In the genomic region with DNA sequence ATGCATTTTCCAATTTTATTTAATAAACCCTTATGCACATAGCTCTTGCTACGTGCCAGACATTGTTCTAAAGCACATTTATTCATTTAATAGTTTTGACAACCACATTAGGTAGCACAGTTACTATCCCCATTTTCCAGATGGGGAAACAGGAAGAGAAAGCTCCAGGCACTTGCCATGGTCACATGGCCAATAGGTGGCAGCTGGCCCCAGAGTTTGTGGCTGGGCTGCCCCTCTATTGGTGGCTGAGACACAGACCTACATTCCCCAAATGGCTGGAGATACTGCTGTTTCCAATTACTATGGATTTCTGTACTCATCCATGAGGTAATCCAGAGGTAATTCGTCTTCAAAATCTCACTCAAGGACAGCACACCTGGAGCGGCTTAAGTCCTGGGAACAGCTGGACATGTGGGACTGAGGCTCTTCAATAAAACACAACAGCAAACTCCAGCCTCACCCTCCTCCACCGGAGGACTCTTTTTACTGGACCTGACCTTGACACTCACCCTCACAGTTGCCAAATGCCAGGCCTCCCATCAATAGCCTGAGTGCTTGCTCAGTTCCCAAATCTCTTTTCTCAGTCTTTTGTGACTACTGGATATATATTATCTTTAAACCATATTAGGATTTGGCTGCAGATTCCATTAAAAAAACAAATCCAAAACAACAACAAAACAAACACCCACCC, we compare ENCODE assay signal across 17 cellular contexts.
DNase-seq lines count a peak whose midpoint lies in the region; FAIRE-seq and TF ChIP-seq lines count a peak whose summit lies in the region.
"Had no signal": no experiment of that assay in that cellular context is flagged by ENCODE, and none has a peak within 500 bp of the region (broad histone marks: within the 10 kb centered on the region; RNA-seq: fewer than 3 reads in every experiment).

No MANE protein-coding gene starts in this region.

- H3K36me3 Mint-ChIP-seq in activated naive CD4-positive, alpha-beta T cell treated with anti-CD3 and anti-CD28 coated beads, Interleukin-2, amount 50 U/mL, for 24 hours: peaks cover 30% of the 10 kb centered on the region
- peaks cover 6 to 43% (median 26%) of the 10 kb centered on the region in 3 experiments for H3K36me3 Mint-ChIP-seq in H9 (ENCODE audit: insufficient read depth in 1 of 3, low read depth in 3 of 3)
- peaks cover 81% of the 10 kb centered on the region for H3K36me3 Mint-ChIP-seq in nephron (ENCODE audit: low read depth)

- H2AK5ac ChIP-seq in H9 (ENCODE audit: insufficient read length, low read length) (no peak overlapping the region), H1 (ENCODE audit: low read depth, low read length) (no peak overlapping the region)

- no peaks in the 10 kb centered on the region; the same call in 1 of the 2 replicates for H3K4me1 ChIP-seq in H9 (ENCODE audit: insufficient read depth, low read length)
- peaks cover 0 to 5% (median 2%) of the 10 kb centered on the region in 4 experiments; a peak in 2 of 7 replicates for H3K4me1 ChIP-seq in H1 (replicated peaks in 1 of 4; ENCODE audit: control insufficient read depth in 3 of 4, insufficient read depth in 4 of 4, low read length in 3 of 4)
- H3K4me1 ChIP-seq in colonic mucosa: no peaks in the 10 kb centered on the region
- H3K4me1 ChIP-seq: body of pancreas, stomach had no signal

- TF ChIP-seq POLR2A in H1 (IDR thresholded peaks at IDR 0.05; ENCODE audit: control extremely low read depth in 1 of 2, low read depth in 2 of 2, low read length in 2 of 2): no peak

- H2BK15ac ChIP-seq in H9 (ENCODE audit: low read depth, low read length) (no peak overlapping the region), H1 (ENCODE audit: low read length) (no peak overlapping the region)

- H4K20me1 ChIP-seq in H9 (ENCODE audit: control insufficient read depth, insufficient read depth, insufficient read length) (no peaks in the 10 kb centered on the region), H1 (replicated peaks in 1 of 2; ENCODE audit: control insufficient read depth in 1 of 2, insufficient read depth in 2 of 2, low read length in 2 of 2) (no peaks in the 10 kb centered on the region)

- H4K8ac ChIP-seq in H9 (replicated peaks; ENCODE audit: insufficient read length, low read depth, low read length): no peak overlapping the region
- no peak overlapping the region for H4K8ac ChIP-seq in H1 (ENCODE audit: extremely low read depth, insufficient read depth, low read length)

- peaks cover under 1% of the 10 kb centered on the region for H3K9me3 Mint-ChIP-seq in activated naive CD4-positive, alpha-beta T cell treated with anti-CD3 and anti-CD28 coated beads, Interleukin-2, amount 50 U/mL, for 24 hours
- no peaks in the 10 kb centered on the region for H3K9me3 Mint-ChIP-seq in H9
- no peaks in the 10 kb centered on the region for H3K9me3 Mint-ChIP-seq in nephron

- H3K9ac ChIP-seq in H9 (ENCODE audit: extremely low read depth, insufficient read length, low read length): no peak overlapping the region
- H3K9ac ChIP-seq in H1 (replicated peaks in 1 of 4; ENCODE audit: extremely low read depth in 1 of 4, low read depth in 3 of 4, low read length in 3 of 4): no peak overlapping the region
- H3K9ac ChIP-seq in colonic mucosa (ENCODE audit: low read depth in 2 of 2, low read length in 2 of 2): no peak overlapping the region

- no peaks in the 10 kb centered on the region for H3K27me3 Mint-ChIP-seq in activated naive CD4-positive, alpha-beta T cell treated with anti-CD3 and anti-CD28 coated beads, Interleukin-2, amount 50 U/mL, for 24 hours
- no peaks in the 10 kb centered on the region for H3K27me3 Mint-ChIP-seq in H9 (ENCODE audit: low read depth)
- no peaks in the 10 kb centered on the region for H3K27me3 Mint-ChIP-seq in nephron (ENCODE audit: low read depth)

- H3K4me2 ChIP-seq in H9 (ENCODE audit: insufficient read depth, insufficient read length, low read length) (no peak overlapping the region), H1 (ENCODE audit: insufficient read depth in 1 of 2, low read depth in 2 of 2, low read length in 2 of 2) (no peak overlapping the region)

- H3K9me3 ChIP-seq in H9 (ENCODE audit: control insufficient read depth, low read depth, low read length) (no peaks in the 10 kb centered on the region), H1 (ENCODE audit: insufficient read depth in 2 of 2, low read depth in 1 of 2, low read length in 1 of 2) (no peaks in the 10 kb centered on the region), colonic mucosa (no peaks in the 10 kb centered on the region)
- H3K9me3 ChIP-seq: body of pancreas, ovary, stomach had no signal

- H3K18ac ChIP-seq in H9 (ENCODE audit: insufficient read length, low read depth, low read length) (no peak overlapping the region), H1 (ENCODE audit: extremely low read depth, low read length) (no peak overlapping the region)

- H2BK120ac ChIP-seq in H9 (ENCODE audit: low read depth, low read length, poor library complexity, severe bottlenecking) (no peak overlapping the region), H1 (replicated peaks; ENCODE audit: low read depth, low read length) (no peak overlapping the region)

- H3K79me1 ChIP-seq in H9 (ENCODE audit: insufficient read depth, low read depth, low read length, poor library complexity, severe bottlenecking) (no peaks in the 10 kb centered on the region), H1 (ENCODE audit: low read depth, low read length) (no peaks in the 10 kb centered on the region)

- no peak overlapping the region for H2BK20ac ChIP-seq in H9 (ENCODE audit: low read depth, low read length, poor library complexity, severe bottlenecking)
- no peak overlapping the region for H2BK20ac ChIP-seq in H1 (ENCODE audit: low read length)

- H3K23me2 ChIP-seq in H9 (ENCODE audit: insufficient read length, low read depth, low read length, poor library complexity, severe bottlenecking): no peaks in the 10 kb centered on the region
- H3K23me2 ChIP-seq in H1 (ENCODE audit: low read depth, low read length): no peaks in the 10 kb centered on the region

- H3K27ac Mint-ChIP-seq in activated naive CD4-positive, alpha-beta T cell treated with anti-CD3 and anti-CD28 coated beads, Interleukin-2, amount 50 U/mL, for 24 hours: peak overlapping the region; percentile 32
- H3K27ac Mint-ChIP-seq in H9 (no peak overlapping the region; a peak in 1 of 7 replicates), nephron (peak overlapping the region in 2 of 3 experiments; percentile 49 to 51)

- TF ChIP-seq CTCF in H9 (conservative IDR thresholded peaks at IDR 0.05) (peak; percentile 35; the same call in 1 of the 3 replicates), H1 (IDR thresholded peaks at IDR 0.05; ENCODE audit: control extremely low read depth in 1 of 3, insufficient read depth in 1 of 3, low read depth in 1 of 3, low read length in 3 of 3) (peak; percentile 24 to 28 (median 27); a peak in 2 of 4 replicates), nephron (IDR thresholded peaks at IDR 0.05; ENCODE audit: unreplicated experiment in 3 of 3) (no peak), colonic mucosa (IDR thresholded peaks at IDR 0.05) (no peak)

- no peak overlapping the region for H3K4me3 Mint-ChIP-seq in activated naive CD4-positive, alpha-beta T cell treated with anti-CD3 and anti-CD28 coated beads, Interleukin-2, amount 50 U/mL, for 24 hours
- H3K4me3 Mint-ChIP-seq in H9 (no peak overlapping the region), nephron (no peak overlapping the region)

- TF ChIP-seq EP300 in H1 (IDR thresholded peaks at IDR 0.05; ENCODE audit: borderline replicate concordance in 1 of 2, low read depth in 2 of 2, low read length in 2 of 2): no peak

- intact Hi-C loops in colonic mucosa (cut with DNase I): no loop called here

- CTCF ChIA-PET in H1 (lab: Charles Lee; ENCODE audit: partially characterized antibody): interaction anchor here (0.9 to 7.7 kb wide), 11 partner anchors 10 to 376 kb away, joined by 3 to 71 read pairs (median 4); no protein-coding TSS in a partner anchor

- H3T11ph ChIP-seq in H9 (ENCODE audit: low read length): no peak overlapping the region

- no peak overlapping the region for H3K56ac ChIP-seq in H9 (ENCODE audit: insufficient read length, low read depth, low read length)
- H3K56ac ChIP-seq in H1 (replicated peaks; ENCODE audit: insufficient read length, low read depth, low read length): no peak overlapping the region

- H2AFZ ChIP-seq in H9 (ENCODE audit: low read length) (no peak overlapping the region), H1 (ENCODE audit: low read length) (no peak overlapping the region)

- H4K91ac ChIP-seq in H9 (ENCODE audit: insufficient read length, low read depth, low read length) (no peak overlapping the region), H1 (replicated peaks; ENCODE audit: insufficient read length, low read length) (no peak overlapping the region)

- H3K27me3 ChIP-seq in H9 (ENCODE audit: insufficient read depth, low read length) (no peaks in the 10 kb centered on the region), H1 (replicated peaks in 1 of 4; ENCODE audit: control insufficient read depth in 3 of 4, extremely low read depth in 1 of 4, insufficient read depth in 3 of 4, low read length in 3 of 4) (no peaks in the 10 kb centered on the region), colonic mucosa (no peaks in the 10 kb centered on the region)
- H3K27me3 ChIP-seq: body of pancreas, ovary, stomach had no signal

- peaks cover 82% of the 10 kb centered on the region for H3K4me1 Mint-ChIP-seq in activated naive CD4-positive, alpha-beta T cell treated with anti-CD3 and anti-CD28 coated beads, Interleukin-2, amount 50 U/mL, for 24 hours
- H3K4me1 Mint-ChIP-seq in H9 (peaks cover 7 to 9% of the 10 kb centered on the region in 2 experiments), nephron (no peaks in the 10 kb centered on the region)

- H4K5ac ChIP-seq in H9 (ENCODE audit: insufficient read length, low read depth, low read length) (no peak overlapping the region), H1 (ENCODE audit: insufficient read length, low read depth, low read length) (no peak overlapping the region)

- H3K4me3 ChIP-seq in H1 (ENCODE audit: extremely low read depth in 1 of 4, insufficient read depth in 2 of 4, low read depth in 3 of 4, low read length in 4 of 4) (no peak overlapping the region), colonic mucosa (no peak overlapping the region)
- H3K4me3 ChIP-seq: body of pancreas, ovary, stomach had no signal

- FAIRE-seq in H1 (lab: Jason Lieb, UNC): no peak
- FAIRE-seq: RCC 7860 had no signal

- no peaks in the 10 kb centered on the region for H3K79me2 ChIP-seq in H9 (ENCODE audit: insufficient read depth, low read length)
- H3K79me2 ChIP-seq in H1 (ENCODE audit: control insufficient read depth in 1 of 2, insufficient read depth in 2 of 2, low read length in 2 of 2): no peaks in the 10 kb centered on the region

- H3K27ac ChIP-seq in H9 (ENCODE audit: insufficient read length, low read depth, low read length): no peak overlapping the region
- H3K27ac ChIP-seq in H1 (ENCODE audit: low read depth, low read length): no peak overlapping the region
- H3K27ac ChIP-seq in colonic mucosa: no peak overlapping the region
- H3K27ac ChIP-seq: body of pancreas, ovary, stomach had no signal

- H2BK5ac ChIP-seq in H9 (ENCODE audit: insufficient read length, low read length) (no peak overlapping the region), H1 (ENCODE audit: low read depth, low read length) (no peak overlapping the region)

- H3K14ac ChIP-seq in H9 (ENCODE audit: insufficient read depth, low read length): no peak overlapping the region
- H3K14ac ChIP-seq in H1 (ENCODE audit: insufficient read length): no peak overlapping the region

- H3K4ac ChIP-seq in H9 (ENCODE audit: low read depth, low read length) (no peak overlapping the region), H1 (replicated peaks; ENCODE audit: insufficient read length, low read depth, low read length) (no peak overlapping the region)

- no peak for DNase-seq in activated naive CD4-positive, alpha-beta T cell treated with Interleukin-2 at 50 U/mL for 16 hours
- DNase-seq in H9: no peak
- DNase-seq in H1 (ENCODE audit: low read depth in 1 of 2, low spot score in 2 of 2): no peak
- no peak for DNase-seq in NCI-H2227 treated with DMSO at 0.1 percent for 48 hours (lab: John Stamatoyannopoulos, UW)
- DNase-seq in colonic mucosa: no peak
- DNase-seq in GOT3 (lab: John Stamatoyannopoulos, UW): no peak
- DNase-seq: activated CD4-positive, alpha-beta T cell treated with anti-CD3 and anti-CD28 coated beads for 48 hours; activated effector memory CD4-positive, alpha-beta T cell treated with Interleukin-2 at 50 U/mL for 16 hours; DMS153; NCI-H1436 treated with DMSO at 0.1 percent for 48 hours; NCI-H446 treated with DMSO at 0.1 percent for 48 hours; stomach had no signal

- H3K36me3 ChIP-seq in H1 (ENCODE audit: control insufficient read depth in 2 of 4, insufficient read depth in 4 of 4, low read length in 3 of 4): peaks cover 0 to 7% (median 2%) of the 10 kb centered on the region in 4 experiments; a peak in 3 of 8 replicates
- no peaks in the 10 kb centered on the region for H3K36me3 ChIP-seq in colonic mucosa
- H3K36me3 ChIP-seq: ovary had no signal

- H3K23ac ChIP-seq in H9 (ENCODE audit: insufficient read length, low read depth, low read length) (no peak overlapping the region), H1 (ENCODE audit: insufficient read length) (no peak overlapping the region)

- POLR2A ChIA-PET in H1 (lab: Charles Lee; ENCODE audit: partially characterized antibody): no interaction called here

- H2BK12ac ChIP-seq in H9 (ENCODE audit: insufficient read length, low read depth, low read length) (no peak overlapping the region), H1 (ENCODE audit: low read depth, low read length) (no peak overlapping the region)

- no CpG with 5 or more reads among the region's 4 CpGs for WGBS in H9 (ENCODE audit: extremely low coverage, insufficient read length, low lambda C conversion rate)
- WGBS in H1 (ENCODE audit: extremely low coverage in 1 of 2, insufficient coverage in 1 of 2, insufficient read length in 1 of 2, insufficient replicate concordance in 2 of 2, low coverage in 1 of 2, low lambda C conversion rate in 2 of 2, missing lambda C conversion rate in 1 of 2), 2 experiments: 96% methylated on average over 4 of the region's 4 CpGs; no CpG with 5 or more reads in 1 of the 2 experiments

- TF ChIP-seq RAD21 in H1 (IDR thresholded peaks at IDR 0.05 in 1 of 2, conservative IDR thresholded peaks at IDR 0.05 in 1 of 2; ENCODE audit: low read depth in 2 of 2, low read length in 2 of 2): peak; percentile 29 to 54

Comparison
In these comparisons a context has a peak if more than half of its experiments do, and no peak if none do; other contexts are left out.
1. H3K27ac Mint-ChIP-seq: peak in activated naive CD4-positive, alpha-beta T cell treated with anti-CD3 and anti-CD28 coated beads, Interleukin-2, amount 50 U/mL, for 24 hours (single experiment) and nephron (2 of 3); none in H9 (0 of 3).
2. CTCF ChIP-seq: peak in H9 (single experiment) and H1 (3 of 3); none in nephron (0 of 3) and colonic mucosa (single experiment).